In genomic region chr13:112200200-112200599, GRCh38 we compare ENCODE assay signal across 21 cellular contexts.
DNase-seq lines count a peak whose midpoint lies in the region; ATAC-seq and TF ChIP-seq lines count a peak whose summit lies in the region.
"Had no signal": no experiment of that assay in that cellular context is flagged by ENCODE, and none has a peak within 500 bp of the region (broad histone marks: within the 10 kb centered on the region; RNA-seq: fewer than 3 reads in every experiment).

No MANE protein-coding gene starts in this region.

- H3K36me3 ChIP-seq in neural progenitor cell (no peaks in the 10 kb centered on the region), sigmoid colon (no peaks in the 10 kb centered on the region)
- H3K36me3 ChIP-seq: BLaER1 had no signal

- no peak for TF ChIP-seq POLR2A in sigmoid colon (IDR thresholded peaks at IDR 0.05)

- H3K9ac ChIP-seq in neural progenitor cell, result no peak overlapping the region
- H3K9ac ChIP-seq: BLaER1 had no signal

- H3K4me3 Mint-ChIP-seq in neural progenitor cell, result no peak overlapping the region
- H3K4me3 Mint-ChIP-seq: B cell; CD4-positive, alpha-beta T cell; CD8-positive, alpha-beta memory T cell; GM23338; H9 had no signal

- no peaks in the 10 kb centered on the region for H3K36me3 Mint-ChIP-seq in neural progenitor cell

- H4K20me1 ChIP-seq in neural progenitor cell (ENCODE audit: low read depth), result no peaks in the 10 kb centered on the region

- no peak for TF ChIP-seq EP300 in sigmoid colon (IDR thresholded peaks at IDR 0.05)

- no peaks in the 10 kb centered on the region for H3K27me3 ChIP-seq in neural progenitor cell
- H3K27me3 ChIP-seq in sigmoid colon, result peaks cover 0 to 58% (median 37%) of the 10 kb centered on the region in 3 donors

- peak overlapping the region; percentile 27 for H3K27ac Mint-ChIP-seq in neural progenitor cell
- H3K27ac Mint-ChIP-seq: B cell; CD4-positive, alpha-beta T cell; CD8-positive, alpha-beta memory T cell; GM23338; H9 had no signal

- DNase-seq in NCI-H748 (lab: John Stamatoyannopoulos, UW; ENCODE audit: unreplicated experiment), result peak; percentile 26
- DNase-seq in NCI-H748 treated with DMSO at 0.1 percent for 48 hours (lab: John Stamatoyannopoulos, UW), result no peak
- no peak for DNase-seq in neural progenitor cell (ENCODE audit: low spot score)
- DNase-seq in sigmoid colon, result peak; percentile 17
- DNase-seq in HK-2 (ENCODE audit: unreplicated experiment), result no peak
- DNase-seq: CD4-positive, alpha-beta T cell; CD8-positive, alpha-beta memory T cell; DMS 273 treated with DMSO at 0.1 percent for 48 hours; DMS79; EL; GDM1; H9 had no signal

- intact Hi-C loops in sigmoid colon (cut with DNase I), result no loop called here

- ATAC-seq in GM21367 (IDR thresholded peaks at IDR 0.05; ENCODE audit: unreplicated experiment), result no peak
- ATAC-seq in HG03565 (IDR thresholded peaks at IDR 0.05; ENCODE audit: unreplicated experiment), result no peak
- ATAC-seq: GM12878, GM23338, HCT116 had no signal

- H2AFZ ChIP-seq in neural progenitor cell (replicated peaks), result no peak overlapping the region
- H2AFZ ChIP-seq: GM23338 had no signal

- H3K4me3 ChIP-seq in neural progenitor cell (no peak overlapping the region), sigmoid colon (no peak overlapping the region)
- H3K4me3 ChIP-seq: BLaER1, GM12878, GM23338 had no signal

- peaks cover 41% of the 10 kb centered on the region for H3K4me1 Mint-ChIP-seq in neural progenitor cell
- H3K4me1 Mint-ChIP-seq: B cell had no signal

- no peak for TF ChIP-seq CTCF in neural progenitor cell (IDR thresholded peaks at IDR 0.05)
- no peak for TF ChIP-seq CTCF in sigmoid colon (IDR thresholded peaks at IDR 0.05)

- peaks cover 23% of the 10 kb centered on the region for H3F3A ChIP-seq in neural progenitor cell (ENCODE audit: low read depth)

- H3K4me1 ChIP-seq in neural progenitor cell, result peaks cover 28% of the 10 kb centered on the region
- peaks cover 0 to 6% (median 0%) of the 10 kb centered on the region in 4 donors for H3K4me1 ChIP-seq in sigmoid colon

- no peaks in the 10 kb centered on the region for H3K9me3 ChIP-seq in neural progenitor cell (ENCODE audit: low read depth)
- H3K9me3 ChIP-seq in sigmoid colon, result no peaks in the 10 kb centered on the region
- H3K9me3 ChIP-seq: BLaER1 had no signal

- H3K4me2 ChIP-seq in neural progenitor cell, result no peak overlapping the region
- H3K4me2 ChIP-seq: BLaER1, GM23338 had no signal

- WGBS in sigmoid colon, 2 donors, result 83 to 89% methylated on average over 10 of the region's 10 CpGs

- no peak overlapping the region for H3K27ac ChIP-seq in neural progenitor cell
- no peak overlapping the region for H3K27ac ChIP-seq in sigmoid colon
- H3K27ac ChIP-seq: 22Rv1, BLaER1, C4-2B had no signal

- H3K9me3 Mint-ChIP-seq in neural progenitor cell, result peaks cover 2% of the 10 kb centered on the region
- H3K9me3 Mint-ChIP-seq: CD8-positive, alpha-beta memory T cell; GM23338 had no signal

- H3K79me2 ChIP-seq in neural progenitor cell (ENCODE audit: low read depth), result no peaks in the 10 kb centered on the region

- H3K27me3 Mint-ChIP-seq in neural progenitor cell (ENCODE audit: insufficient read depth, low read depth), result peaks cover 13% of the 10 kb centered on the region

Comparison
In these comparisons a context has a peak if more than half of its experiments do, and no peak if none do; other contexts are left out.
1. DNase-seq: peak in NCI-H748 (single experiment) and sigmoid colon (single experiment); none in NCI-H748 treated with DMSO at 0.1 percent for 48 hours (single experiment), neural progenitor cell (single experiment) and HK-2 (single experiment).